10 cellular contexts compared by ENCODE assay signal in genomic region chr10:102299873-102300272, GRCh38. TPM values are rescaled to one million over a fixed set of nuclear protein-coding genes. Genes with fewer than 3 reads are reported as not detected.
DNase-seq lines count a peak whose midpoint lies in the region; ATAC-seq, FAIRE-seq and TF ChIP-seq lines count a peak whose summit lies in the region.
"Had no signal": no experiment of that assay in that cellular context is flagged by ENCODE, and none has a peak within 500 bp of the region (broad histone marks: within the 10 kb centered on the region; RNA-seq: fewer than 3 reads in every experiment).

No MANE protein-coding gene starts in this region.

- H3K27ac ChIP-seq in RWPE1, result no peak overlapping the region
- peak overlapping the region; percentile 77 for H3K27ac ChIP-seq in endothelial cell of umbilical vein (ENCODE audit: insufficient read depth, low read depth, low read length)

- dilution Hi-C loops in endothelial cell of umbilical vein (cut with MboI; ENCODE audit: extremely low pct_ligation_motif_present, low sequenced_read_pairs), result no loop called here

- POLR2A ChIA-PET in RWPE1 (lab: Yijun Ruan, JAX; ENCODE audit: low non-redundant PET) (interaction anchor here (0.6 kb wide), 1 partner anchor 12 kb away, joined by 3 read pairs; no protein-coding TSS in a partner anchor), endothelial cell of umbilical vein (lab: Charles Lee) (interaction anchor here (2.1 kb wide), 1 partner anchor 54 kb away, joined by 5 read pairs; the partner anchor contains the start of gene GBF1)

- no peaks in the 10 kb centered on the region for H3K9me3 Mint-ChIP-seq in Calu3 (ENCODE audit: low read depth, unreplicated experiment)
- H3K9me3 Mint-ChIP-seq in natural killer cell, result no peaks in the 10 kb centered on the region

- H3K27me3 ChIP-seq in endothelial cell of umbilical vein (ENCODE audit: control insufficient read depth in 2 of 2, insufficient read depth in 2 of 2, low read length in 2 of 2), result no peaks in the 10 kb centered on the region

- H3K27ac Mint-ChIP-seq in Calu3 (ENCODE audit: unreplicated experiment) (peak overlapping the region; percentile 83), natural killer cell (peak overlapping the region; percentile 34 to 37)

- peak in 2 of 3 donors; percentile 25 to 44 for ATAC-seq in natural killer cell
- ATAC-seq in HG03460 (IDR thresholded peaks at IDR 0.05; ENCODE audit: unreplicated experiment), result no peak
- no peak for ATAC-seq in GM19452 (IDR thresholded peaks at IDR 0.05; ENCODE audit: unreplicated experiment)

- H3K4me3 ChIP-seq in endothelial cell of umbilical vein (replicated peaks in 1 of 3; ENCODE audit: insufficient read depth in 1 of 3, low read depth in 1 of 3, low read length in 3 of 3), result no peak overlapping the region

- H3K79me2 ChIP-seq in endothelial cell of umbilical vein (ENCODE audit: control insufficient read depth, insufficient read depth, low read length), result peaks cover 24% of the 10 kb centered on the region

- H3K4me3 Mint-ChIP-seq in Calu3 (ENCODE audit: low read depth, unreplicated experiment) (no peak overlapping the region), natural killer cell (no peak overlapping the region)
- H3K4me3 Mint-ChIP-seq: brain had no signal

- H4K20me1 ChIP-seq in endothelial cell of umbilical vein (replicated peaks; ENCODE audit: control insufficient read depth, extremely low read depth, insufficient read depth, low read length), result no peaks in the 10 kb centered on the region

- H3K9me1 ChIP-seq in endothelial cell of umbilical vein (replicated peaks; ENCODE audit: control insufficient read depth, extremely low read depth, insufficient read depth, low read length), result no peaks in the 10 kb centered on the region

- DNase-seq in Calu3 (no peak), RWPE1 (ENCODE audit: low spot score) (peak; percentile 57), endothelial cell of umbilical vein (ENCODE audit: low read depth, low spot score) (no peak), natural killer cell (no peak), cerebellum (ENCODE audit: low spot score) (no peak), Ammon's horn (ENCODE audit: low spot score) (no peak)
- DNase-seq: stimulated activated CD4-positive, alpha-beta T cell treated with anti-CD3 and anti-CD28 coated beads, Interleukin-15, amount 100 ng/mL, for 24 hours had no signal

- H3K27me3 Mint-ChIP-seq in Calu3 (ENCODE audit: unreplicated experiment) (no peaks in the 10 kb centered on the region), natural killer cell (ENCODE audit: low read depth in 2 of 2) (no peaks in the 10 kb centered on the region)
- H3K27me3 Mint-ChIP-seq: brain had no signal

- TF ChIP-seq CTCF in Calu3 (IDR thresholded peaks at IDR 0.05; ENCODE audit: unreplicated experiment), result no peak
- TF ChIP-seq CTCF in RWPE1 (conservative IDR thresholded peaks at IDR 0.05; ENCODE audit: low read depth), result no peak
- no peak for TF ChIP-seq CTCF in endothelial cell of umbilical vein (IDR thresholded peaks at IDR 0.05; ENCODE audit: extremely low read depth in 1 of 2, insufficient read depth in 1 of 2, low read depth in 1 of 2, low read length in 2 of 2)
- no peak for TF ChIP-seq CTCF in natural killer cell (IDR thresholded peaks at IDR 0.05)

- H2AFZ ChIP-seq in endothelial cell of umbilical vein (ENCODE audit: low read depth, low read length), result no peak overlapping the region

- CTCF ChIA-PET in Calu3 (lab: Charles Lee) (interaction anchor here (0.6 to 1.3 kb wide), 2 partner anchors 11 to 68 kb away, joined by 3 to 6 read pairs; no protein-coding TSS in a partner anchor), RWPE1 (lab: Yijun Ruan, JAX) (interaction anchor here (0.9 kb wide), 1 partner anchor 13 kb away, joined by 3 read pairs; no protein-coding TSS in a partner anchor), endothelial cell of umbilical vein (lab: Charles Lee) (interaction anchor here (1.0 to 1.6 kb wide), 9 partner anchors 11 to 69 kb away, joined by 3 to 17 read pairs (median 5); partner anchors contain the start of gene GBF1)

- peaks cover 25% of the 10 kb centered on the region for H3K4me1 ChIP-seq in endothelial cell of umbilical vein (ENCODE audit: control insufficient read depth, extremely low read depth, insufficient read depth, low read length)

- no peaks in the 10 kb centered on the region for H3K9me3 ChIP-seq in endothelial cell of umbilical vein (replicated peaks; ENCODE audit: control insufficient read depth, insufficient read depth, low read length)

- peaks cover 17% of the 10 kb centered on the region for H3K4me1 Mint-ChIP-seq in Calu3 (ENCODE audit: low read depth, unreplicated experiment)
- H3K4me1 Mint-ChIP-seq in natural killer cell, result peaks cover 17 to 23% of the 10 kb centered on the region in 2 donors

- BruUV-seq in Calu3 (replicated peaks; lab: Mats Ljungman, UMichigan) (no TSS peak), endothelial cell of umbilical vein (replicated peaks; lab: Mats Ljungman, UMichigan) (TSS peak; percentile 40)

- no peak for FAIRE-seq in endothelial cell of umbilical vein (lab: Jason Lieb, UNC)

- TF ChIP-seq POLR2A in endothelial cell of umbilical vein (IDR thresholded peaks at IDR 0.05; ENCODE audit: low read depth, low read length), result no peak

- peak overlapping the region; percentile 31 for H3K9ac ChIP-seq in endothelial cell of umbilical vein (replicated peaks; ENCODE audit: extremely low read depth, insufficient read depth, low read length)

- H3K36me3 ChIP-seq in endothelial cell of umbilical vein (ENCODE audit: control insufficient read depth in 2 of 2, extremely low read depth in 1 of 2, insufficient read depth in 2 of 2, low read length in 2 of 2), result no peaks in the 10 kb centered on the region

- peak overlapping the region; percentile 65 for H3K4me2 ChIP-seq in endothelial cell of umbilical vein (ENCODE audit: insufficient read depth, low read length)

- H3K36me3 Mint-ChIP-seq in Calu3 (ENCODE audit: insufficient read depth, unreplicated experiment) (no peaks in the 10 kb centered on the region), natural killer cell (no peaks in the 10 kb centered on the region)

- intact Hi-C loops in Calu3 (cut with micrococcal nuclease; ENCODE audit: unreplicated experiment) (no loop called here), endothelial cell of umbilical vein (cut with micrococcal nuclease) (loop anchor here (1.0 to 2.0 kb wide), 2 partner anchors 10 to 19 kb away; no protein-coding TSS in a partner anchor), natural killer cell (cut with micrococcal nuclease) (no loop called here)

TF ChIP-seq in endothelial cell of umbilical vein, 7 proteins besides CTCF, POLR2A, EP300 and RAD21:
- no peak for TF ChIP-seq MYC (IDR thresholded peaks at IDR 0.05; ENCODE audit: low read depth, low read length)
- no peak for TF ChIP-seq EZH2 (IDR thresholded peaks at IDR 0.05; ENCODE audit: borderline replicate concordance, low read depth, low read length, severe bottlenecking)
- no peak for TF ChIP-seq MAX (IDR thresholded peaks at IDR 0.05; ENCODE audit: insufficient read depth, insufficient read length)
- no peak for TF ChIP-seq FOS (IDR thresholded peaks at IDR 0.05; ENCODE audit: borderline replicate concordance, insufficient read depth, low read length)
- TF ChIP-seq GATA2 (IDR thresholded peaks at IDR 0.05; ENCODE audit: insufficient read depth, insufficient read length, low read depth, low read length), result no peak
- TF ChIP-seq JUN (IDR thresholded peaks at IDR 0.05; ENCODE audit: borderline replicate concordance, insufficient read depth, insufficient read length, low read depth), result no peak
- TF ChIP-seq POLR2AphosphoS5 (IDR thresholded peaks at IDR 0.05; ENCODE audit: insufficient read depth, low read depth, low read length), result no peak

RNA-seq across cellular contexts. Expression of gene GBF1, which starts 54.5 kb away (rescaled TPM):
- 34.6 and 36.1 TPM in 2 replicates for total RNA-seq in Calu3 (2022)
- total RNA-seq in endothelial cell of umbilical vein, result 45.7 and 49.7 TPM in 2 replicates
- 20.3 and 26.0 TPM in 2 replicates for polyA plus RNA-seq in endothelial cell of umbilical vein
- 19.9 and 21.9 TPM in 2 replicates for polyA plus RNA-seq in endothelial cell of umbilical vein (2011; cell fraction: cytosol; rRNA removed)
- polyA plus RNA-seq in endothelial cell of umbilical vein (2011; cell fraction: nucleus; rRNA removed), result 59.6 and 72.0 TPM in 2 replicates
- polyA plus RNA-seq in endothelial cell of umbilical vein (2012), result 38.7 and 46.4 TPM in 2 replicates
- polyA minus RNA-seq in endothelial cell of umbilical vein, result 66.8 and 73.4 TPM in 2 replicates
- polyA minus RNA-seq in endothelial cell of umbilical vein (2011; cell fraction: cytosol; rRNA and poly(A)+ RNA removed), result 23.2 TPM
- 57.3 and 79.2 TPM in 2 replicates for polyA minus RNA-seq in endothelial cell of umbilical vein (2011; cell fraction: nucleus; rRNA and poly(A)+ RNA removed)
- 10 to 100 TPM; 48.2 to 52.5 (median 50.9) TPM for total RNA-seq in natural killer cell
- total RNA-seq in cerebellum, result 26.0 TPM

RNA-seq across cellular contexts. Expression of gene PITX3, which starts 58.6 kb away (rescaled TPM):
- not detected in 2 replicates for total RNA-seq in Calu3 (2022)
- total RNA-seq in endothelial cell of umbilical vein, result not detected in 2 replicates
- polyA plus RNA-seq in endothelial cell of umbilical vein, result not detected in 2 replicates
- not detected in 2 replicates for polyA plus RNA-seq in endothelial cell of umbilical vein (2011; cell fraction: cytosol; rRNA removed)
- not detected in 2 replicates for polyA plus RNA-seq in endothelial cell of umbilical vein (2011; cell fraction: nucleus; rRNA removed)
- not detected in 2 replicates for polyA plus RNA-seq in endothelial cell of umbilical vein (2012)
- polyA minus RNA-seq in endothelial cell of umbilical vein, result not detected in 2 replicates
- polyA minus RNA-seq in endothelial cell of umbilical vein (2011; cell fraction: cytosol; rRNA and poly(A)+ RNA removed), result not detected
- not detected in 2 replicates for polyA minus RNA-seq in endothelial cell of umbilical vein (2011; cell fraction: nucleus; rRNA and poly(A)+ RNA removed)
- total RNA-seq in natural killer cell, result not detected
- total RNA-seq in cerebellum, result not detected

Comparison
In these comparisons a context has a peak if more than half of its experiments do, and no peak if none do; other contexts are left out.
1. ATAC-seq: peak in natural killer cell (2 of 3); none in HG03460 (single experiment) and GM19452 (single experiment).